In genomic region chr18:25946540-25946939, GRCh38 we compare ENCODE assay signal across 1 cellular context.
TF ChIP-seq lines count a peak whose summit lies in the region.

No MANE protein-coding gene starts in this region.

TF ChIP-seq in K562, 482 proteins besides CTCF, POLR2A, EP300 and RAD21 (continued from another document):
- TF ChIP-seq ZNF512 (tag; IDR thresholded peaks at IDR 0.05): peak; percentile 86
